Comparison of ENCODE assay signal across 1 cellular context in the genomic region with DNA sequence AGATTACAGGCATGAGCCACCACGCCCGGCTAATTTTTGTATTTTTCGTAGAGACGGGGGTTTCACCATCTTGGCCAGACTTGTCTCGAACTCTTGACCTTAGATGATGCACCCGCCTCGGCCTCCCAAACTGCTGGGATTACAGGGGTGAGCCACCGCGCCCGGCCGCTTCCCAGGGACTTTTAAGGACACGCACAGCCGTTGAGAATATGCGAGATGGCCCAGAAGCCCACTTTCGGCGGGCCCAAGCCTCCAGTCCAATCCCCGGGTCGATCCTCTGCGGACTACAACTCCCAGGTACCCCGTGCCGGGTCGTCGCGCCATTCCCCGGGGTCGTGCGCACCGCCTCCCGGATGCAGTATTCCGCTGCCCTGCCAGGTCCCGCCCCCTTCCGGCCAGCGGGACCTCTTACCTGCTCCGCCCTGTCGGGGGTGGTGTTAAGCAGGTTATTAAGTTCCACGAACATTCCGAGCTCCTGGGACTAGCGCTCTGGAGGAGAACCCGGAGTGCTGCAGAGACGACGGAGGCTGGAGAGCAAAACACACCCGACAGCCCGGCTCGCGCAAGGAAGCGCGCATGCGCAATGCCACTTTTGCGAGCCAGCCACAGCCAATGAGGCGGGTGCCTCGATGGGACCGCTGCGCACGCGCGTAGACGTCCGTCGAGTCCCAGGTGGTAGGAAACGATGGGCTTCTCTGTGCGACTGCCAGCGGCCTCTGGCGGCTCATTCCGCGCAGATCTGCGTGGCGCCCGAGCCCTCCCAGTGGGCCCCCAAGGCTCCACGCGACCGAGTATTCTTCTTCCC.
TF ChIP-seq lines count a peak whose summit lies in the region.

A gene with protein sequence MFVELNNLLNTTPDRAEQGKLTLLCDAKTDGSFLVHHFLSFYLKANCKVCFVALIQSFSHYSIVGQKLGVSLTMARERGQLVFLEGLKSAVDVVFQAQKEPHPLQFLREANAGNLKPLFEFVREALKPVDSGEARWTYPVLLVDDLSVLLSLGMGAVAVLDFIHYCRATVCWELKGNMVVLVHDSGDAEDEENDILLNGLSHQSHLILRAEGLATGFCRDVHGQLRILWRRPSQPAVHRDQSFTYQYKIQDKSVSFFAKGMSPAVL (minus strand): TSS at position 588 of the 805 bp plus-strand sequence. CDS start 122 bp downstream, at position 466.

TF ChIP-seq in HEK293, 187 proteins besides CTCF, POLR2A, EP300 and RAD21 (continued from another document):
- TF ChIP-seq, protein P1, sequence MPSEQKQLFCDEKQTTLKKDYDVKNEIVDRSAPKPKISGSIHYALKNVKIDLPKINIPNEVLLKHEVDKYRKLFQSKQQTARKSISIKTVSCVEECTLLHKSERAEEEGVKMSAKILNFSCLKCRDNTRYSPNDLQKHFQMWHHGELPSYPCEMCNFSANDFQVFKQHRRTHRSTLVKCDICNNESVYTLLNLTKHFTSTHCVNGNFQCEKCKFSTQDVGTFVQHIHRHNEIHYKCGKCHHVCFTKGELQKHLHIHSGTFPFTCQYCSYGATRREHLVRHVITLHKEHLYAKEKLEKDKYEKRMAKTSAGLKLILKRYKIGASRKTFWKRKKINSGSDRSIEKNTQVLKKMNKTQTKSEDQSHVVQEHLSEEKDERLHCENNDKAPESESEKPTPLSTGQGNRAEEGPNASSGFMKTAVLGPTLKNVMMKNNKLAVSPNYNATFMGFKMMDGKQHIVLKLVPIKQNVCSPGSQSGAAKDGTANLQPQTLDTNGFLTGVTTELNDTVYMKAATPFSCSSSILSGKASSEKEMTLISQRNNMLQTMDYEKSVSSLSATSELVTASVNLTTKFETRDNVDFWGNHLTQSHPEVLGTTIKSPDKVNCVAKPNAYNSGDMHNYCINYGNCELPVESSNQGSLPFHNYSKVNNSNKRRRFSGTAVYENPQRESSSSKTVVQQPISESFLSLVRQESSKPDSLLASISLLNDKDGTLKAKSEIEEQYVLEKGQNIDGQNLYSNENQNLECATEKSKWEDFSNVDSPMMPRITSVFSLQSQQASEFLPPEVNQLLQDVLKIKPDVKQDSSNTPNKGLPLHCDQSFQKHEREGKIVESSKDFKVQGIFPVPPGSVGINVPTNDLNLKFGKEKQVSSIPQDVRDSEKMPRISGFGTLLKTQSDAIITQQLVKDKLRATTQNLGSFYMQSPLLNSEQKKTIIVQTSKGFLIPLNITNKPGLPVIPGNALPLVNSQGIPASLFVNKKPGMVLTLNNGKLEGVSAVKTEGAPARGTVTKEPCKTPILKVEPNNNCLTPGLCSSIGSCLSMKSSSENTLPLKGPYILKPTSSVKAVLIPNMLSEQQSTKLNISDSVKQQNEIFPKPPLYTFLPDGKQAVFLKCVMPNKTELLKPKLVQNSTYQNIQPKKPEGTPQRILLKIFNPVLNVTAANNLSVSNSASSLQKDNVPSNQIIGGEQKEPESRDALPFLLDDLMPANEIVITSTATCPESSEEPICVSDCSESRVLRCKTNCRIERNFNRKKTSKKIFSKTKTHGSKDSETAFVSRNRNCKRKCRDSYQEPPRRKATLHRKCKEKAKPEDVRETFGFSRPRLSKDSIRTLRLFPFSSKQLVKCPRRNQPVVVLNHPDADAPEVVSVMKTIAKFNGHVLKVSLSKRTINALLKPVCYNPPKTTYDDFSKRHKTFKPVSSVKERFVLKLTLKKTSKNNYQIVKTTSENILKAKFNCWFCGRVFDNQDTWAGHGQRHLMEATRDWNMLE (tag by site-specific recombination; conservative IDR thresholded peaks at IDR 0.05; ENCODE audit: low read depth) = peak; percentile 78
- 0 out of 2 replicates have a peak, but pooled peaks have one; percentile 23 for TF ChIP-seq KLF10 (tag by site-specific recombination; IDR thresholded peaks at IDR 0.05)
- peak; percentile 69 for TF ChIP-seq YY1 (tag by site-specific recombination; IDR thresholded peaks at IDR 0.05)
- peak; percentile 68; the same call in 1 of the 2 replicates for TF ChIP-seq ZSCAN30 (tag by site-specific recombination; IDR thresholded peaks at IDR 0.05)
- TF ChIP-seq, protein P2, sequence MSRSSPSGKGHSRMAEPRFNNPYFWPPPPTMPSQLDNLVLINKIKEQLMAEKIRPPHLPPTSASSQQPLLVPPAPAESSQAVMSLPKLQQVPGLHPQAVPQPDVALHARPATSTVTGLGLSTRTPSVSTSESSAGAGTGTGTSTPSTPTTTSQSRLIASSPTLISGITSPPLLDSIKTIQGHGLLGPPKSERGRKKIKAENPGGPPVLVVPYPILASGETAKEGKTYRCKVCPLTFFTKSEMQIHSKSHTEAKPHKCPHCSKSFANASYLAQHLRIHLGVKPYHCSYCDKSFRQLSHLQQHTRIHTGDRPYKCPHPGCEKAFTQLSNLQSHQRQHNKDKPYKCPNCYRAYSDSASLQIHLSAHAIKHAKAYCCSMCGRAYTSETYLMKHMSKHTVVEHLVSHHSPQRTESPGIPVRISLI (tag by site-specific recombination; IDR thresholded peaks at IDR 0.05) = peak; percentile 8; the same call in 1 of the 2 replicates
- peak; percentile 66; the same call in 1 of the 2 replicates for TF ChIP-seq ZNF561 (tag by site-specific recombination; IDR thresholded peaks at IDR 0.05; ENCODE audit: borderline replicate concordance)
- TF ChIP-seq EGR2 (tag by site-specific recombination; IDR thresholded peaks at IDR 0.05; ENCODE audit: low read depth) = no peak
- TF ChIP-seq ZNF354C (tag by site-specific recombination; IDR thresholded peaks at IDR 0.05; ENCODE audit: borderline replicate concordance, low read depth) = 0 out of 2 replicates have a peak, but pooled peaks have one; percentile 42
- 0 out of 2 replicates have a peak, but pooled peaks have one; percentile 50 for TF ChIP-seq ZNF2 (tag by site-specific recombination; IDR thresholded peaks at IDR 0.05)
- peak; percentile 83 for TF ChIP-seq ZEB2 (tag by site-specific recombination; IDR thresholded peaks at IDR 0.05)
- TF ChIP-seq KLF8 (tag by site-specific recombination; IDR thresholded peaks at IDR 0.05) = 0 out of 2 replicates have a peak, but pooled peaks have one; percentile 27
- TF ChIP-seq, protein P3, sequence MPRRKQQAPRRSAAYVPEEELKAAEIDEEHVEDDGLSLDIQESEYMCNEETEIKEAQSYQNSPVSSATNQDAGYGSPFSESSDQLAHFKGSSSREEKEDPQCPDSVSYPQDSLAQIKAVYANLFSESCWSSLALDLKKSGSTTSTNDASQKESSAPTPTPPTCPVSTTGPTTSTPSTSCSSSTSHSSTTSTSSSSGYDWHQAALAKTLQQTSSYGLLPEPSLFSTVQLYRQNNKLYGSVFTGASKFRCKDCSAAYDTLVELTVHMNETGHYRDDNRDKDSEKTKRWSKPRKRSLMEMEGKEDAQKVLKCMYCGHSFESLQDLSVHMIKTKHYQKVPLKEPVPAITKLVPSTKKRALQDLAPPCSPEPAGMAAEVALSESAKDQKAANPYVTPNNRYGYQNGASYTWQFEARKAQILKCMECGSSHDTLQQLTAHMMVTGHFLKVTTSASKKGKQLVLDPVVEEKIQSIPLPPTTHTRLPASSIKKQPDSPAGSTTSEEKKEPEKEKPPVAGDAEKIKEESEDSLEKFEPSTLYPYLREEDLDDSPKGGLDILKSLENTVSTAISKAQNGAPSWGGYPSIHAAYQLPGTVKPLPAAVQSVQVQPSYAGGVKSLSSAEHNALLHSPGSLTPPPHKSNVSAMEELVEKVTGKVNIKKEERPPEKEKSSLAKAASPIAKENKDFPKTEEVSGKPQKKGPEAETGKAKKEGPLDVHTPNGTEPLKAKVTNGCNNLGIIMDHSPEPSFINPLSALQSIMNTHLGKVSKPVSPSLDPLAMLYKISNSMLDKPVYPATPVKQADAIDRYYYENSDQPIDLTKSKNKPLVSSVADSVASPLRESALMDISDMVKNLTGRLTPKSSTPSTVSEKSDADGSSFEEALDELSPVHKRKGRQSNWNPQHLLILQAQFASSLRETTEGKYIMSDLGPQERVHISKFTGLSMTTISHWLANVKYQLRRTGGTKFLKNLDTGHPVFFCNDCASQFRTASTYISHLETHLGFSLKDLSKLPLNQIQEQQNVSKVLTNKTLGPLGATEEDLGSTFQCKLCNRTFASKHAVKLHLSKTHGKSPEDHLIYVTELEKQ (tag by site-specific recombination; IDR thresholded peaks at IDR 0.05; ENCODE audit: borderline replicate concordance) = 0 out of 2 replicates have a peak, but pooled peaks have one; percentile 21
- TF ChIP-seq, protein P4, sequence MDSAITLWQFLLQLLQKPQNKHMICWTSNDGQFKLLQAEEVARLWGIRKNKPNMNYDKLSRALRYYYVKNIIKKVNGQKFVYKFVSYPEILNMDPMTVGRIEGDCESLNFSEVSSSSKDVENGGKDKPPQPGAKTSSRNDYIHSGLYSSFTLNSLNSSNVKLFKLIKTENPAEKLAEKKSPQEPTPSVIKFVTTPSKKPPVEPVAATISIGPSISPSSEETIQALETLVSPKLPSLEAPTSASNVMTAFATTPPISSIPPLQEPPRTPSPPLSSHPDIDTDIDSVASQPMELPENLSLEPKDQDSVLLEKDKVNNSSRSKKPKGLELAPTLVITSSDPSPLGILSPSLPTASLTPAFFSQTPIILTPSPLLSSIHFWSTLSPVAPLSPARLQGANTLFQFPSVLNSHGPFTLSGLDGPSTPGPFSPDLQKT (IDR thresholded peaks at IDR 0.05; ENCODE audit: borderline replicate concordance, low read depth, low read length) = peak; percentile 77
- peak; percentile 94 for TF ChIP-seq SP2 (tag by site-specific recombination; IDR thresholded peaks at IDR 0.05)
- TF ChIP-seq, protein P5, sequence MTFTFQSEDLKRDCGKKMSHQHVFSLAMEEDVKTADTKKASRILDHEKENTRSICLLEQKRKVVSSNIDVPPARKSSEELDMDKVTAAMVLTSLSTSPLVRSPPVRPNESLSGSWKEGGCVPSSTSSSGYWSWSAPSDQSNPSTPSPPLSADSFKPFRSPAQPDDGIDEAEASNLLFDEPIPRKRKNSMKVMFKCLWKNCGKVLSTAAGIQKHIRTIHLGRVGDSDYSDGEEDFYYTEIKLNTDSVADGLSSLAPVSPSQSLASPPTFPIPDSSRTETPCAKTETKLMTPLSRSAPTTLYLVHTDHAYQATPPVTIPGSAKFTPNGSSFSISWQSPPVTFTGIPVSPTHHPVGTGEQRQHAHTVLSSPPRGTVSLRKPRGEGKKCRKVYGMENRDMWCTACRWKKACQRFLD (tag by site-specific recombination; IDR thresholded peaks at IDR 0.05) = no peak
- peak; percentile 96 for TF ChIP-seq SP3 (tag by site-specific recombination; IDR thresholded peaks at IDR 0.05)
- peak; percentile 81 for TF ChIP-seq KLF9 (tag by site-specific recombination; IDR thresholded peaks at IDR 0.05; ENCODE audit: low read depth)
- TF ChIP-seq ZNF660 (tag by site-specific recombination; IDR thresholded peaks at IDR 0.05) = peak; percentile 13; the same call in 1 of the 2 replicates
- peak; percentile 15; the same call in 1 of the 2 replicates for TF ChIP-seq ZNF654 (tag by site-specific recombination; IDR thresholded peaks at IDR 0.05; ENCODE audit: low read depth)
- peak; percentile 81 for TF ChIP-seq GLIS2 (tag by site-specific recombination; IDR thresholded peaks at IDR 0.05)
- peak; percentile 26; the same call in 1 of the 2 replicates for TF ChIP-seq ZNF629 (tag by site-specific recombination; IDR thresholded peaks at IDR 0.05)
- no peak for TF ChIP-seq ZNF791 (tag by site-specific recombination; IDR thresholded peaks at IDR 0.05)
- no peak for TF ChIP-seq ZNF175 (tag by site-specific recombination; IDR thresholded peaks at IDR 0.05)
- TF ChIP-seq ZNF600 (tag by site-specific recombination; IDR thresholded peaks at IDR 0.05) = no peak
